Comparison of ENCODE assay signal across 13 cellular contexts in genomic region chr3:134900482-134900881, GRCh38.
A peak's percentile ranks its signal among the peaks of the same experiment; 100 is the strongest.
DNase-seq lines count a peak whose midpoint lies in the region; ATAC-seq and TF ChIP-seq lines count a peak whose summit lies in the region.
"Had no signal": no experiment of that assay in that cellular context is flagged by ENCODE, and none has a peak within 500 bp of the region (broad histone marks: within the 10 kb centered on the region; RNA-seq: fewer than 3 reads in every experiment).

No MANE protein-coding gene starts in this region.

- peak overlapping the region; percentile 5 for H2AFZ ChIP-seq in IMR-90 (replicated peaks; ENCODE audit: low read length, poor library complexity)

- no peak for ATAC-seq in IMR-90 (ENCODE audit: low read depth)
- peak; percentile 33 for ATAC-seq in esophagus mucosa
- no peak for ATAC-seq in sciatic nerve
- ATAC-seq: A549, HCT116 had no signal

- H2BK20ac ChIP-seq in IMR-90 (ENCODE audit: low read depth, low read length) = no peak overlapping the region

- no peak overlapping the region for H3K23ac ChIP-seq in IMR-90 (ENCODE audit: low read depth, low read length)

- BruUV-seq in IMR-90 (replicated peaks; lab: Mats Ljungman, UMichigan) = no TSS peak

- no peaks in the 10 kb centered on the region for H4K20me1 ChIP-seq in IMR-90 (ENCODE audit: insufficient read depth, low read length)

- H3K4me3 ChIP-seq in IMR-90 (ENCODE audit: insufficient read depth, low read depth, low read length) = no peak overlapping the region
- H3K4me3 ChIP-seq: A549 had no signal

- POLR2A ChIA-PET in IMR-90 (lab: Charles Lee; ENCODE audit: unreplicated experiment) = no interaction called here

- no peak for DNase-seq in IMR-90
- DNase-seq in sciatic nerve (ENCODE audit: low spot score) = peak; percentile 10
- DNase-seq in NAMALWA (ENCODE audit: low spot score) = no peak
- no peak for DNase-seq in NCI-H2171 treated with DMSO at 0.1 percent for 48 hours (lab: John Stamatoyannopoulos, UW)
- DNase-seq in SHP77 (lab: John Stamatoyannopoulos, UW) = no peak
- DNase-seq: BE2C; CD4-positive, alpha-beta memory T cell; DMS79 treated with DMSO at 0.1 percent for 48 hours; EL had no signal

- no peak for TF ChIP-seq CTCF in IMR-90 (conservative IDR thresholded peaks at IDR 0.05; ENCODE audit: low read depth, low read length)

- dilution Hi-C loops in IMR-90 (cut with HindIII; ENCODE audit: low sequenced_read_pairs, unreplicated experiment) = no loop called here

- CTCF ChIA-PET in IMR-90 (lab: Yijun Ruan, JAX) = no interaction called here

- no peaks in the 10 kb centered on the region for H3K27me3 ChIP-seq in IMR-90 (ENCODE audit: control insufficient read depth, insufficient read depth, low read length)
- H3K27me3 ChIP-seq: BE2C had no signal

- in situ Hi-C loops in IMR-90 (cut with MboI; ENCODE audit: low sequenced_read_pairs) = no loop called here

- no peak overlapping the region for H2AK5ac ChIP-seq in IMR-90 (ENCODE audit: low read depth, low read length)

- H3K9me1 ChIP-seq in IMR-90 (ENCODE audit: insufficient read depth, low read length) = no peaks in the 10 kb centered on the region

- no peak overlapping the region for H3K4ac ChIP-seq in IMR-90 (ENCODE audit: low read depth, low read length)

- no peaks in the 10 kb centered on the region for H3K4me1 ChIP-seq in IMR-90 (ENCODE audit: control insufficient read depth, insufficient read depth, low read length)
- H3K4me1 ChIP-seq: A549 had no signal

- TF ChIP-seq RAD21 in IMR-90 (IDR thresholded peaks at IDR 0.05; ENCODE audit: low read length) = no peak

- no peaks in the 10 kb centered on the region for H3K9me3 ChIP-seq in IMR-90 (ENCODE audit: control insufficient read depth, insufficient read depth, low read length)
- H3K9me3 ChIP-seq: A549, BE2C had no signal

- no peak overlapping the region for H4K8ac ChIP-seq in IMR-90 (ENCODE audit: low read depth in 2 of 2, low read length in 2 of 2)

- peak overlapping the region; percentile 25 for H2AK9ac ChIP-seq in IMR-90 (replicated peaks; ENCODE audit: low read depth, low read length, poor library complexity)

- no peak overlapping the region for H3K9ac ChIP-seq in IMR-90 (ENCODE audit: low read depth, low read length)

- no CpG with 5 or more reads among the region's 1 CpG for WGBS in IMR-90 (ENCODE audit: extremely low coverage in 2 of 2, insufficient read length in 1 of 2), 2 experiments

- no peak overlapping the region for H3K14ac ChIP-seq in IMR-90 (replicated peaks; ENCODE audit: low read depth, low read length)

- H3K4me2 ChIP-seq in IMR-90 (ENCODE audit: low read depth, low read length) = no peak overlapping the region
- H3K4me2 ChIP-seq: A549 had no signal

- H3K79me1 ChIP-seq in IMR-90 (ENCODE audit: low read depth in 1 of 2, low read length in 2 of 2) = no peaks in the 10 kb centered on the region

- H2BK5ac ChIP-seq in IMR-90 (ENCODE audit: low read depth, low read length, poor library complexity, severe bottlenecking) = no peak overlapping the region

- H3K56ac ChIP-seq in IMR-90 (ENCODE audit: extremely low read depth, insufficient read depth, low read length) = no peak overlapping the region

- TF ChIP-seq POLR2A in IMR-90 (IDR thresholded peaks at IDR 0.05; ENCODE audit: low read depth, low read length) = no peak

- no peak overlapping the region for H4K91ac ChIP-seq in IMR-90 (ENCODE audit: insufficient read depth, low read depth, low read length)

- H3K27ac ChIP-seq in IMR-90 (ENCODE audit: insufficient read depth, low read length) = no peak overlapping the region
- H3K27ac ChIP-seq: A549, C4-2B had no signal

- no peak overlapping the region for H2BK15ac ChIP-seq in IMR-90 (ENCODE audit: low read depth, low read length)

- H3K18ac ChIP-seq in IMR-90 (ENCODE audit: low read depth, low read length) = no peak overlapping the region

- intact Hi-C loops in IMR-90 (cut with micrococcal nuclease) = no loop called here
- intact Hi-C loops in sciatic nerve (cut with DNase I) = no loop called here

- H4K5ac ChIP-seq in IMR-90 (ENCODE audit: low read depth, low read length) = no peak overlapping the region

- H2BK120ac ChIP-seq in IMR-90 (ENCODE audit: low read depth, low read length) = no peak overlapping the region

- no peaks in the 10 kb centered on the region for H3K36me3 ChIP-seq in IMR-90 (ENCODE audit: control insufficient read depth, insufficient read depth, low read length)
- H3K36me3 ChIP-seq: BE2C had no signal

TF ChIP-seq in IMR-90, 13 proteins besides CTCF, POLR2A, EP300 and RAD21:
- no peak for TF ChIP-seq RFX5 (IDR thresholded peaks at IDR 0.05; ENCODE audit: low read depth, low read length)
- no peak for TF ChIP-seq MAFK (IDR thresholded peaks at IDR 0.05; ENCODE audit: low read depth, low read length)
- TF ChIP-seq CHD1 (IDR thresholded peaks at IDR 0.05; ENCODE audit: low read depth, low read length) = no peak
- TF ChIP-seq USF2 (IDR thresholded peaks at IDR 0.05; ENCODE audit: low read depth, low read length) = no peak
- no peak for TF ChIP-seq MXI1 (IDR thresholded peaks at IDR 0.05; ENCODE audit: borderline replicate concordance, low read depth, low read length)
- no peak for TF ChIP-seq CEBPB (IDR thresholded peaks at IDR 0.05; ENCODE audit: low read depth, low read length)
- TF ChIP-seq FOS (IDR thresholded peaks at IDR 0.05; ENCODE audit: low read depth, low read length) = no peak
- no peak for TF ChIP-seq SMC3 (IDR thresholded peaks at IDR 0.05; ENCODE audit: low read depth, low read length)
- TF ChIP-seq MAZ (IDR thresholded peaks at IDR 0.05; ENCODE audit: borderline replicate concordance, low read depth, low read length) = no peak
- no peak for TF ChIP-seq ELK1 (IDR thresholded peaks at IDR 0.05; ENCODE audit: borderline replicate concordance, low read depth, low read length)
- TF ChIP-seq RCOR1 (IDR thresholded peaks at IDR 0.05; ENCODE audit: insufficient replicate concordance, low read length) = no peak
- TF ChIP-seq BHLHE40 (IDR thresholded peaks at IDR 0.05; ENCODE audit: low read depth, low read length) = no peak
- no peak for TF ChIP-seq NFE2L2 (IDR thresholded peaks at IDR 0.05; ENCODE audit: low read depth, low read length)
TF ChIP-seq in IMR-90: peak in this region for 0.
